8 cellular contexts compared by ENCODE assay signal in genomic region chr19:40432760-40433159, GRCh38. TPM values are rescaled to one million over a fixed set of nuclear protein-coding genes. Genes with fewer than 3 reads are reported as not detected.
DNase-seq lines count a peak whose midpoint lies in the region; ATAC-seq and TF ChIP-seq lines count a peak whose summit lies in the region.
"Not testable (repeated sequence)": the region's sequence is repeated elsewhere in the genome, so short reads cannot be mapped to it uniquely, and the experiment has no call there.

No MANE protein-coding gene starts in this region.

- H3K4me3 ChIP-seq in AG09309 (ENCODE audit: control insufficient read depth, low read depth, low read length) = peak overlapping the region; percentile 39
- H3K4me3 ChIP-seq in SK-N-MC, hepatocyte: not testable (repeated sequence)

- DNase-seq in AG09309 (ENCODE audit: low read depth); HFFc6; SK-N-MC (ENCODE audit: low read depth, low spot score); effector memory CD8-positive, alpha-beta T cell; hepatocyte (ENCODE audit: low spot score); natural killer cell treated with Interleukin-12 subunit alpha and Interleukin-12 subunit beta and Interleukin-15 and Interleukin-18, amount 100 ng/mL, for 72 hours (ENCODE audit: low spot score): not testable (repeated sequence)

- H3K9me2 ChIP-seq in hepatocyte (replicated peaks; ENCODE audit: insufficient read depth) = not testable (repeated sequence)

- H3K27ac ChIP-seq in SK-N-MC (peak overlapping the region; percentile 78; the same call in 1 of the 2 replicates), hepatocyte (peak overlapping the region; percentile 97)

- H3K9me3 ChIP-seq in SK-N-MC (ENCODE audit: low read depth, low read length); hepatocyte (ENCODE audit: low read depth): not testable (repeated sequence)

- H3K27me3 ChIP-seq in hepatocyte = not testable (repeated sequence)

- H3K9me3 Mint-ChIP-seq in HFFc6; activated naive CD8-positive, alpha-beta T cell (ENCODE audit: low read depth); effector memory CD8-positive, alpha-beta T cell; natural killer cell treated with Interleukin-12 subunit alpha and Interleukin-12 subunit beta and Interleukin-15 and Interleukin-18, amount 100 ng/mL, for 72 hours; stimulated activated memory B cell treated with anti-CD40 and anti-IgM and Interleukin-4, amounts not matched to agents 10 μg/mL and 1 μg/mL and 100 μg/mL, for 72 hours: not testable (repeated sequence)

- ATAC-seq in effector memory CD8-positive, alpha-beta T cell (replicated peaks); natural killer cell treated with Interleukin-12 subunit alpha and Interleukin-12 subunit beta and Interleukin-15 and Interleukin-18, amount 100 ng/mL, for 72 hours; stimulated activated memory B cell treated with anti-CD40 and anti-IgM and Interleukin-4, amounts not matched to agents 10 μg/mL and 1 μg/mL and 100 μg/mL, for 72 hours: not testable (repeated sequence)

- H2AFZ ChIP-seq in hepatocyte = peak overlapping the region; percentile 52

- WGBS in hepatocyte (ENCODE audit: low lambda C conversion rate, missing lambda C conversion rate) = 65% methylated on average over 7 of the region's 7 CpGs

- peaks cover 14% of the 10 kb centered on the region for H3K79me2 ChIP-seq in hepatocyte

- peaks cover 19% of the 10 kb centered on the region for H3K4me1 ChIP-seq in hepatocyte (ENCODE audit: insufficient read depth)

- not testable (repeated sequence) for H3K27me3 Mint-ChIP-seq in HFFc6 (ENCODE audit: insufficient read depth); activated naive CD8-positive, alpha-beta T cell; effector memory CD8-positive, alpha-beta T cell; natural killer cell treated with Interleukin-12 subunit alpha and Interleukin-12 subunit beta and Interleukin-15 and Interleukin-18, amount 100 ng/mL, for 72 hours; stimulated activated memory B cell treated with anti-CD40 and anti-IgM and Interleukin-4, amounts not matched to agents 10 μg/mL and 1 μg/mL and 100 μg/mL, for 72 hours

- not testable (repeated sequence) for H3K36me3 ChIP-seq in SK-N-MC (ENCODE audit: insufficient read depth, low read length); hepatocyte (replicated peaks; ENCODE audit: insufficient read depth, low read depth)

- not testable (repeated sequence) for H4K20me1 ChIP-seq in hepatocyte (ENCODE audit: insufficient read depth, poor library complexity, severe bottlenecking)

- peak overlapping the region; percentile 94 for H3K4me3 Mint-ChIP-seq in HFFc6
- peak overlapping the region; percentile 92 for H3K4me3 Mint-ChIP-seq in activated naive CD8-positive, alpha-beta T cell
- H3K4me3 Mint-ChIP-seq in effector memory CD8-positive, alpha-beta T cell = peak overlapping the region; percentile 74 to 90
- peak overlapping the region; percentile 91 for H3K4me3 Mint-ChIP-seq in natural killer cell treated with Interleukin-12 subunit alpha and Interleukin-12 subunit beta and Interleukin-15 and Interleukin-18, amount 100 ng/mL, for 72 hours
- peak overlapping the region; percentile 78 for H3K4me3 Mint-ChIP-seq in stimulated activated memory B cell treated with anti-CD40 and anti-IgM and Interleukin-4, amounts not matched to agents 10 μg/mL and 1 μg/mL and 100 μg/mL, for 72 hours

- H3K4me1 Mint-ChIP-seq in HFFc6 (ENCODE audit: low read depth) = peaks cover 17% of the 10 kb centered on the region
- H3K4me1 Mint-ChIP-seq in activated naive CD8-positive, alpha-beta T cell (ENCODE audit: low read depth) = peaks cover 12% of the 10 kb centered on the region
- H3K4me1 Mint-ChIP-seq in effector memory CD8-positive, alpha-beta T cell (ENCODE audit: low read depth in 2 of 2); natural killer cell treated with Interleukin-12 subunit alpha and Interleukin-12 subunit beta and Interleukin-15 and Interleukin-18, amount 100 ng/mL, for 72 hours (ENCODE audit: low read depth in 2 of 2): not testable (repeated sequence)
- peaks cover 27% of the 10 kb centered on the region for H3K4me1 Mint-ChIP-seq in stimulated activated memory B cell treated with anti-CD40 and anti-IgM and Interleukin-4, amounts not matched to agents 10 μg/mL and 1 μg/mL and 100 μg/mL, for 72 hours

- TF ChIP-seq CTCF in AG09309 (IDR thresholded peaks at IDR 0.05; ENCODE audit: control insufficient read depth, insufficient read depth, low read depth, low read length, missing control alignments); HFFc6 (IDR thresholded peaks at IDR 0.05); hepatocyte (IDR thresholded peaks at IDR 0.05; ENCODE audit: poor library complexity): not testable (repeated sequence)

- peak overlapping the region; percentile 76 for H3K4me2 ChIP-seq in hepatocyte

- H3K9ac ChIP-seq in SK-N-MC (ENCODE audit: insufficient read length) = not testable (repeated sequence)

- H3K36me3 Mint-ChIP-seq in HFFc6 (ENCODE audit: low read depth); activated naive CD8-positive, alpha-beta T cell; effector memory CD8-positive, alpha-beta T cell (ENCODE audit: insufficient read depth); natural killer cell treated with Interleukin-12 subunit alpha and Interleukin-12 subunit beta and Interleukin-15 and Interleukin-18, amount 100 ng/mL, for 72 hours; stimulated activated memory B cell treated with anti-CD40 and anti-IgM and Interleukin-4, amounts not matched to agents 10 μg/mL and 1 μg/mL and 100 μg/mL, for 72 hours: not testable (repeated sequence)

- peak overlapping the region; percentile 100 for H3K27ac Mint-ChIP-seq in HFFc6
- H3K27ac Mint-ChIP-seq in activated naive CD8-positive, alpha-beta T cell = peak overlapping the region; percentile 98
- peak overlapping the region in 1 of 2 donors; percentile 57 for H3K27ac Mint-ChIP-seq in effector memory CD8-positive, alpha-beta T cell
- peak overlapping the region; percentile 94 to 98 for H3K27ac Mint-ChIP-seq in natural killer cell treated with Interleukin-12 subunit alpha and Interleukin-12 subunit beta and Interleukin-15 and Interleukin-18, amount 100 ng/mL, for 72 hours
- H3K27ac Mint-ChIP-seq in stimulated activated memory B cell treated with anti-CD40 and anti-IgM and Interleukin-4, amounts not matched to agents 10 μg/mL and 1 μg/mL and 100 μg/mL, for 72 hours = peak overlapping the region; percentile 88

RNA-seq across cellular contexts. Expression of gene SERTAD1, which starts 7.0 kb away (rescaled TPM):
- 10 to 100 TPM; 18.5 to 25.4 (median 21.2) TPM for total RNA-seq in HFFc6 (2021; fragmentation: NEBNext Ultra II Directional; extraction: Animal tissue kit (Norgen Biotek cat#: 25700))
- total RNA-seq in hepatocyte = 14.4 and 17.1 TPM in 2 replicates
- 17.9 and 23.6 TPM in 2 replicates for polyA plus RNA-seq in hepatocyte
- 10 to 100 TPM; 11.2 to 21.5 TPM for total RNA-seq in natural killer cell treated with Interleukin-12 subunit alpha and Interleukin-12 subunit beta and Interleukin-15 and Interleukin-18, amount 100 ng/mL, for 72 hours

RNA-seq across cellular contexts. Expression of gene SERTAD3, which starts 11.4 kb away (rescaled TPM):
- total RNA-seq in HFFc6 (2021; fragmentation: NEBNext Ultra II Directional; extraction: Animal tissue kit (Norgen Biotek cat#: 25700)) = 10 to 100 TPM; 35.9 to 47.0 (median 41.2) TPM
- 36.4 and 40.4 TPM in 2 replicates for total RNA-seq in hepatocyte
- polyA plus RNA-seq in hepatocyte = 62.2 and 64.0 TPM in 2 replicates
- 10 to 100 TPM; 12.8 to 13.2 TPM for total RNA-seq in natural killer cell treated with Interleukin-12 subunit alpha and Interleukin-12 subunit beta and Interleukin-15 and Interleukin-18, amount 100 ng/mL, for 72 hours

RNA-seq across cellular contexts. Expression of gene PRX, which starts 19.6 kb away (rescaled TPM):
- total RNA-seq in HFFc6 (2021; fragmentation: NEBNext Ultra II Directional; extraction: Animal tissue kit (Norgen Biotek cat#: 25700)) = 1 to 10 TPM in 2 of 6 experiments, under 1 TPM in 4; 0.86 to 1.5 (median 0.94) TPM
- total RNA-seq in hepatocyte = 1.9 and 2.0 TPM in 2 replicates
- 0.80 and 1.4 TPM in 2 replicates for polyA plus RNA-seq in hepatocyte
- total RNA-seq in natural killer cell treated with Interleukin-12 subunit alpha and Interleukin-12 subunit beta and Interleukin-15 and Interleukin-18, amount 100 ng/mL, for 72 hours = under 1 TPM; 0.48 to 0.78 TPM

RNA-seq across cellular contexts. Expression of gene BLVRB, which starts 32.8 kb away (rescaled TPM):
- 10 to 100 TPM; 35.3 to 55.7 (median 52.5) TPM for total RNA-seq in HFFc6 (2021; fragmentation: NEBNext Ultra II Directional; extraction: Animal tissue kit (Norgen Biotek cat#: 25700))
- 114 and 116 TPM in 2 replicates for total RNA-seq in hepatocyte
- 146 and 157 TPM in 2 replicates for polyA plus RNA-seq in hepatocyte
- 1 to 10 TPM; 4.6 to 5.3 TPM for total RNA-seq in natural killer cell treated with Interleukin-12 subunit alpha and Interleukin-12 subunit beta and Interleukin-15 and Interleukin-18, amount 100 ng/mL, for 72 hours

RNA-seq across cellular contexts. Expression of gene SPTBN4, which starts 34.0 kb away (rescaled TPM):
- total RNA-seq in HFFc6 (2021; fragmentation: NEBNext Ultra II Directional; extraction: Animal tissue kit (Norgen Biotek cat#: 25700)) = under 1 TPM; 0.17 to 0.96 (median 0.54) TPM
- total RNA-seq in hepatocyte = 0.28 and 0.67 TPM in 2 replicates
- 0.66 and 1.3 TPM in 2 replicates for polyA plus RNA-seq in hepatocyte
- total RNA-seq in natural killer cell treated with Interleukin-12 subunit alpha and Interleukin-12 subunit beta and Interleukin-15 and Interleukin-18, amount 100 ng/mL, for 72 hours = not detected
